1 cellular context compared by ENCODE assay signal in the genomic region with DNA sequence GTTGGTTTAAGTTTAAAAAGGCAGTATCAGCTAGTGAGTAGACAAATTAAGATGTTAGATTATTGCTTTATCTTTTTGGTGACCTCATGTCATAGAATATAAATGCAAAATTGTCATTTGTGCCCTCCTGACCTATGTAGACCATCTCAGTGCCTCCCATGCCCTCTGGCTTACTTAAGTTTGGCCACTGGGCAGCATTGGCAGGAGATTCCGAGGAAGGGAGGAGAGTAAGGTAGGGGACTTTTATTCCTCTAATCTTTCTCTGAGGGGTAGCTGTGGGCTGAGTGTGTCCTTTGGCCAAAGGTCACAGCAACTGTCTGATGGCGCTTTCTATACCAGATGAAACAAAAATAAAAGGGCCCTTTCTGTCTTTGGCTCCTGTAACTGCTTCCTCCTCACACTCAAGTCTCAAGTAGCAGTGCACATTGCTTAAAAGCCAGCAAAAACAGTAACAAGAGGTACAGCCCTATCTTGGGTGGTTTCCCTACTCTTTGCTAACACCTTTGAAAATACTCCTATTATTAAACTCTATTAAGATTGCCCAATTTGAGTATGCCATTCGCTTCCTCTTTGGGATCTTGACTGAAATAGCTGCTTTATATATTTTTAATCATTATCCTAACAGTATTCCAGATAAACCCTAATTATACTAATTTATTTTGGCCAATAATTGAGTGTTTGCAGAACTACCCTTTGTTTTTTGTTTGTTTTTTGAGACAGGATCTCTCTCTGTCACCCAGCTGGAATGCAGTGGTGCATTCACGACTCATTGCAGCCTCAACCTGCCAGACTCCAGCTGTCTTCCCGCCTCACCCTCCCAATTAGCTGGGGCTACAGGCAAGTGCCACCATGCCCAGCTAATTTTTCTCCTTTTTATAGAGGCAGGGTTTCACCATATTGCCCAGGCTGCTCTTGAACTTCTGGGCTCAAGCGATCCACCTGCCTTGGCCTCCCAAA.
TF ChIP-seq lines count a peak whose summit lies in the region.

No MANE protein-coding gene starts in this region.

TF ChIP-seq in IMR-90, 13 proteins besides CTCF, POLR2A, EP300 and RAD21 (continued from another document):
- TF ChIP-seq, protein P1, sequence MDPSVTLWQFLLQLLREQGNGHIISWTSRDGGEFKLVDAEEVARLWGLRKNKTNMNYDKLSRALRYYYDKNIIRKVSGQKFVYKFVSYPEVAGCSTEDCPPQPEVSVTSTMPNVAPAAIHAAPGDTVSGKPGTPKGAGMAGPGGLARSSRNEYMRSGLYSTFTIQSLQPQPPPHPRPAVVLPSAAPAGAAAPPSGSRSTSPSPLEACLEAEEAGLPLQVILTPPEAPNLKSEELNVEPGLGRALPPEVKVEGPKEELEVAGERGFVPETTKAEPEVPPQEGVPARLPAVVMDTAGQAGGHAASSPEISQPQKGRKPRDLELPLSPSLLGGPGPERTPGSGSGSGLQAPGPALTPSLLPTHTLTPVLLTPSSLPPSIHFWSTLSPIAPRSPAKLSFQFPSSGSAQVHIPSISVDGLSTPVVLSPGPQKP (IDR thresholded peaks at IDR 0.05; ENCODE audit: borderline replicate concordance, low read depth, low read length), result no peak
- TF ChIP-seq CHD1 (IDR thresholded peaks at IDR 0.05; ENCODE audit: low read depth, low read length) (no peak), CEBPB (IDR thresholded peaks at IDR 0.05; ENCODE audit: low read depth, low read length) (no peak), BHLHE40 (IDR thresholded peaks at IDR 0.05; ENCODE audit: low read depth, low read length) (no peak)
TF ChIP-seq in IMR-90: peak in this region for 0.
